In the genomic region with DNA sequence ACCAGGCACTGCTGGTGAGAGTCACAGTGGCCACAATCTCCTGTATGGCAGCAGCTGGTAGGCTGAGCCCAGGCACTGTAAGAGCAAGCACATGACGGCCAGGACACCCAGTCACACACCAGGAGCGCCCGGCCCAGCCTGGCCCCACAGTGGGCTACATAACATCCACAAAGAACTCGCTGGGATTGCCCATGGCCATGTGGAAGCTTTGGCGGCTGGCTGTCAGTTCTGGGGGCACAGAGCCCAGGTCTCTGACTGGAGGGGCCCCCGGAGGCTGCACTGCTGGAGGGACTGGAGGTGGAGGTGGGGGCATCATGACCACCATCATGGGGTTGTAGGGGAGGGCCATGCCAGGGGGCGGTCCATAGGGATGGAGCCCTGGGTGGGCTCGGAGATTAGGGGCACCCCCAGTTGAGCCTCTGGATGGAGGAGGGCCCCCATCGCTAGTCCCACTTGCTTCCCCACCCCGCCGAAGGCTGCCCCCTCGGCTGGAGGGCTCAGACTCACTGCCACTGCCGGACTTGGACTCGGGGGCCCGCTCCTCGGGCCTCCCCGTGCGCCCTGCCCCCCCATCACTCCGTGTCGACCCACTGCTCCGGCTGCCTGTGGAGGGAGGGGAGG, we compare ENCODE assay signal across 1 cellular context.
TF ChIP-seq lines count a peak whose summit lies in the region.

No MANE protein-coding gene starts in this region.

TF ChIP-seq in IMR-90, 13 proteins besides CTCF, POLR2A, EP300 and RAD21:
- TF ChIP-seq RCOR1 (IDR thresholded peaks at IDR 0.05; ENCODE audit: insufficient replicate concordance, low read length), result no peak
- TF ChIP-seq MAFK (IDR thresholded peaks at IDR 0.05; ENCODE audit: low read depth, low read length), result no peak
- no peak for TF ChIP-seq CEBPB (IDR thresholded peaks at IDR 0.05; ENCODE audit: low read depth, low read length)
- TF ChIP-seq FOS (IDR thresholded peaks at IDR 0.05; ENCODE audit: low read depth, low read length), result no peak
- no peak for TF ChIP-seq SMC3 (IDR thresholded peaks at IDR 0.05; ENCODE audit: low read depth, low read length)
- TF ChIP-seq NFE2L2 (IDR thresholded peaks at IDR 0.05; ENCODE audit: low read depth, low read length), result no peak
- no peak for TF ChIP-seq MXI1 (IDR thresholded peaks at IDR 0.05; ENCODE audit: borderline replicate concordance, low read depth, low read length)
- no peak for TF ChIP-seq BHLHE40 (IDR thresholded peaks at IDR 0.05; ENCODE audit: low read depth, low read length)
- no peak for TF ChIP-seq CHD1 (IDR thresholded peaks at IDR 0.05; ENCODE audit: low read depth, low read length)
- TF ChIP-seq, protein P1, sequence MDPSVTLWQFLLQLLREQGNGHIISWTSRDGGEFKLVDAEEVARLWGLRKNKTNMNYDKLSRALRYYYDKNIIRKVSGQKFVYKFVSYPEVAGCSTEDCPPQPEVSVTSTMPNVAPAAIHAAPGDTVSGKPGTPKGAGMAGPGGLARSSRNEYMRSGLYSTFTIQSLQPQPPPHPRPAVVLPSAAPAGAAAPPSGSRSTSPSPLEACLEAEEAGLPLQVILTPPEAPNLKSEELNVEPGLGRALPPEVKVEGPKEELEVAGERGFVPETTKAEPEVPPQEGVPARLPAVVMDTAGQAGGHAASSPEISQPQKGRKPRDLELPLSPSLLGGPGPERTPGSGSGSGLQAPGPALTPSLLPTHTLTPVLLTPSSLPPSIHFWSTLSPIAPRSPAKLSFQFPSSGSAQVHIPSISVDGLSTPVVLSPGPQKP (IDR thresholded peaks at IDR 0.05; ENCODE audit: borderline replicate concordance, low read depth, low read length), result no peak
- no peak for TF ChIP-seq MAZ (IDR thresholded peaks at IDR 0.05; ENCODE audit: borderline replicate concordance, low read depth, low read length)
